ENCODE assay signal across 1 cellular context in the genomic region with DNA sequence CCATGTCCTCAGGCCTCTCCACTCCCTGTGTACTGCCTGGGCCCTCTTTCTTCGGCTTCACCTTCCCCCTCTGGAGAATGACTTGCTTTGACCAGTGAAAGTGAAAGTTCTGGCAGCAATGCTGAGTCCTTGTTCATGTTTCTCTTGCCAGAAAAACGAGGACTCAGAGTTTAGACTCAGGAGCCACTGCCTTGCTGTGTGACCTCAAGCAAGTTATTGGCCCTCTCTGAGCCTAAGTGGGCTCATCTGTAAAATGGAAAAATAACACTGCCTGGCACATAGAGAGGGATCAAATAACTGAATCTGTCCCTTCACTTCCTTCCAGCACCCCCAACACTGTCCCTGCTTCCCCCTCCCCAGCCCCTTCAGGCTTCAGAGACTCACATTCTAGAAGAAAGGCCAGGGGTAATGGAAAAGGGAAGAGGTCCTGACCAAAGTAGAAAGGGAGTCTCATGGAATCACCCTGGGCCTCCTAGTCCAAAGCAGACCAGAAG.
A peak's percentile ranks its signal among the peaks of the same experiment; 100 is the strongest.
TF ChIP-seq lines count a peak whose summit lies in the region.

No MANE protein-coding gene starts in this region.

TF ChIP-seq in A549, 52 proteins besides CTCF, POLR2A, EP300 and RAD21:
- TF ChIP-seq ZSCAN20 (CRISPR knock-in tag; IDR thresholded peaks at IDR 0.05) = no peak
- TF ChIP-seq ZFP36 (IDR thresholded peaks at IDR 0.05; ENCODE audit: borderline replicate concordance, partially characterized antibody) = peak; percentile 50
